ENCODE assay signal across 7 cellular contexts in the genomic region with DNA sequence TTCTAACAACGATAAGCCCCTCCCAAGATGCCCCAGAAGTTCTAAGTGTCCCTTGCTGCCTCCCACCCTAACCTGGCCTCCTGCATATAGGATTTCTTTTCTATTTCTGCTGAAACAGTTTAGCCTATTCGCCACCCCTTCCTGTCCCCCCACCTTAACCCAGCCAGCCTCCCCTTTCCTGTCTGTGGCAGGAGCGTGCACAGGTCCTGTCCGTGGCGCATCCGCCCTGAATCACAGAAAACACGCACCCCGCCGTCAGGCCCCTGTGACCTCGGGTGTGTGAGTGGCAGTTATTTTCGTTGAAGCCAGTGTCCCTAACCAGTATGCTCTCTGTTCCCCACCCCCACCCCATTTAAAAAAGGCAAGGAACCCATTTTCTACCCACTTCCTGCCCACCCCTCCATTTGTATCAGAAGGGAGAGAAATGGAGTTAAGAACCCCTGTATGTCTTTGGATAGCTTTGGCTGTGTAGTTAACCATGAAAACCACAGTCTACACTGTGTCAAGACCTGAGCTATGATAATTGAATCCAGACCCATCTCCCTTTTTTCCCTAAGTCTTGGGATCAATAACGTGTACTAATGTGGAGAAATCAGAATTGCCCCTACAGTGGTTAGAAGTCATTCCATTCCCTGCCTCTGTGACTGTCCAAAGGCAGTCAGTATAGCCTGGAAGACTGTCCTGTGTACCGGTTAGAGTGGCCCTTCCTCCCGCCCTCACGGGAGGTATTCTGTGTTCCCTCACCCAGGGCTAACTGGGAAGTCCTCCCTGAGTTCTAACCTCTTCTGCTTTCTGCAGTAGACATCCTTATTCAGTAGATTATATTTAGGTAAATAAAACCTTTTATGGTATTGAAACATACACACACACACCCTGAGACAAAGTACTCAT. TPM values are rescaled to one million over a fixed set of nuclear protein-coding genes. Genes with fewer than 3 reads are reported as not detected.
DNase-seq lines count a peak whose midpoint lies in the region; ATAC-seq and TF ChIP-seq lines count a peak whose summit lies in the region.

No MANE protein-coding gene starts in this region.

- DNase-seq in HCEC 1CT: peak; percentile 29
- peak; percentile 74 for DNase-seq in activated CD4-positive, alpha-beta T cell treated with anti-CD3 and anti-CD28 coated beads, Interleukin-2, amount 10 ng/mL, durations not matched to agents 7 days and 5 days
- peak; percentile 65 to 71 (median 67) for DNase-seq in effector memory CD8-positive, alpha-beta T cell
- no peak for DNase-seq in neural crest cell (ENCODE audit: low read depth, low spot score)
- no peak for DNase-seq in upper lobe of right lung
- DNase-seq in left lobe of liver (ENCODE audit: low spot score): no peak

- H3K4me3 ChIP-seq in upper lobe of right lung: peak overlapping the region; percentile 70

- H3K36me3 Mint-ChIP-seq in activated CD4-positive, alpha-beta T cell treated with anti-CD3 and anti-CD28 coated beads, Interleukin-2, amount 10 ng/mL, durations not matched to agents 7 days and 5 days (ENCODE audit: low read depth): peaks cover 48% of the 10 kb centered on the region
- peaks cover 48% of the 10 kb centered on the region for H3K36me3 Mint-ChIP-seq in effector memory CD8-positive, alpha-beta T cell (ENCODE audit: insufficient read depth)
- H3K36me3 Mint-ChIP-seq in neural crest cell (ENCODE audit: low read depth): peaks cover 34% of the 10 kb centered on the region

- no peaks in the 10 kb centered on the region for H3K9me3 Mint-ChIP-seq in activated CD4-positive, alpha-beta T cell treated with anti-CD3 and anti-CD28 coated beads, Interleukin-2, amount 10 ng/mL, durations not matched to agents 7 days and 5 days
- no peaks in the 10 kb centered on the region for H3K9me3 Mint-ChIP-seq in effector memory CD8-positive, alpha-beta T cell
- H3K9me3 Mint-ChIP-seq in neural crest cell: no peaks in the 10 kb centered on the region

- ATAC-seq in effector memory CD8-positive, alpha-beta T cell (replicated peaks): peak; percentile 74
- ATAC-seq in upper lobe of right lung: peak; percentile 33
- no peak for ATAC-seq in left lobe of liver
- ATAC-seq in HG03108 (IDR thresholded peaks at IDR 0.05; ENCODE audit: unreplicated experiment): no peak

- CTCF ChIA-PET in activated CD4-positive, alpha-beta T cell treated with anti-CD3 and anti-CD28 coated beads, Interleukin-2, amount 10 ng/mL, durations not matched to agents 7 days and 5 days (lab: Charles Lee): interaction anchor here (2.1 kb wide), 1 partner anchor 11 kb away, joined by 8 read pairs; no protein-coding TSS in a partner anchor

- H3K27me3 ChIP-seq in upper lobe of right lung: no peaks in the 10 kb centered on the region

- H3K27ac ChIP-seq in upper lobe of right lung: peak overlapping the region; percentile 82

- H3K27me3 Mint-ChIP-seq in activated CD4-positive, alpha-beta T cell treated with anti-CD3 and anti-CD28 coated beads, Interleukin-2, amount 10 ng/mL, durations not matched to agents 7 days and 5 days: peaks cover 20% of the 10 kb centered on the region
- H3K27me3 Mint-ChIP-seq in effector memory CD8-positive, alpha-beta T cell: no peaks in the 10 kb centered on the region
- H3K27me3 Mint-ChIP-seq in neural crest cell (ENCODE audit: low read depth): no peaks in the 10 kb centered on the region

- H3K4me1 ChIP-seq in upper lobe of right lung: peaks cover 13% of the 10 kb centered on the region

- TF ChIP-seq CTCF in neural crest cell (conservative IDR thresholded peaks at IDR 0.05): no peak
- no peak for TF ChIP-seq CTCF in upper lobe of right lung (IDR thresholded peaks at IDR 0.05)

- H3K9me3 ChIP-seq in upper lobe of right lung: no peaks in the 10 kb centered on the region

- H3K4me3 Mint-ChIP-seq in activated CD4-positive, alpha-beta T cell treated with anti-CD3 and anti-CD28 coated beads, Interleukin-2, amount 10 ng/mL, durations not matched to agents 7 days and 5 days: peak overlapping the region; percentile 88
- peak overlapping the region; percentile 95 to 97 for H3K4me3 Mint-ChIP-seq in effector memory CD8-positive, alpha-beta T cell
- peak overlapping the region; percentile 97 for H3K4me3 Mint-ChIP-seq in neural crest cell

- peak overlapping the region; percentile 92 for H3K27ac Mint-ChIP-seq in activated CD4-positive, alpha-beta T cell treated with anti-CD3 and anti-CD28 coated beads, Interleukin-2, amount 10 ng/mL, durations not matched to agents 7 days and 5 days
- peak overlapping the region; percentile 97 for H3K27ac Mint-ChIP-seq in effector memory CD8-positive, alpha-beta T cell
- H3K27ac Mint-ChIP-seq in neural crest cell (ENCODE audit: unreplicated experiment): peak overlapping the region; percentile 7

- peaks cover 61% of the 10 kb centered on the region for H3K4me1 Mint-ChIP-seq in activated CD4-positive, alpha-beta T cell treated with anti-CD3 and anti-CD28 coated beads, Interleukin-2, amount 10 ng/mL, durations not matched to agents 7 days and 5 days
- peaks cover 31 to 48% of the 10 kb centered on the region in 2 donors for H3K4me1 Mint-ChIP-seq in effector memory CD8-positive, alpha-beta T cell (ENCODE audit: low read depth in 2 of 2)
- H3K4me1 Mint-ChIP-seq in neural crest cell: peaks cover 70% of the 10 kb centered on the region

- H3K36me3 ChIP-seq in upper lobe of right lung: peaks cover 20% of the 10 kb centered on the region

- POLR2A ChIA-PET in activated CD4-positive, alpha-beta T cell treated with anti-CD3 and anti-CD28 coated beads, Interleukin-2, amount 10 ng/mL, durations not matched to agents 7 days and 5 days (lab: Charles Lee): no interaction called here

- intact Hi-C loops in upper lobe of right lung (cut with DNase I): loop anchor here (10.0 kb wide), 1 partner anchor 77 kb away; no protein-coding TSS in a partner anchor

RNA-seq across cellular contexts. Expression of a gene that starts 1.8 kb away (rescaled TPM):
- 10 to 100 TPM; 65.6 to 67.7 TPM for total RNA-seq in activated CD4-positive, alpha-beta T cell treated with anti-CD3 and anti-CD28 coated beads, Interleukin-2, amount 10 ng/mL, durations not matched to agents 7 days and 5 days
- total RNA-seq in neural crest cell (106 and 113 TPM in 2 replicates), upper lobe of right lung (44.5 TPM), left lobe of liver (3.8 TPM)

Comparison
In these comparisons a context has a peak if more than half of its experiments do, and no peak if none do; other contexts are left out.
1. DNase-seq: peak in HCEC 1CT (single experiment), activated CD4-positive, alpha-beta T cell treated with anti-CD3 and anti-CD28 coated beads, Interleukin-2, amount 10 ng/mL, durations not matched to agents 7 days and 5 days (single experiment) and effector memory CD8-positive, alpha-beta T cell (3 of 3); none in neural crest cell (single experiment), upper lobe of right lung (single experiment) and left lobe of liver (single experiment).
2. H3K27ac Mint-ChIP-seq: peak in every context shown above with its lines; median percentile 97 in effector memory CD8-positive, alpha-beta T cell; 92 in activated CD4-positive, alpha-beta T cell treated with anti-CD3 and anti-CD28 coated beads, Interleukin-2, amount 10 ng/mL, durations not matched to agents 7 days and 5 days; 7 in neural crest cell.
3. ATAC-seq: peak in effector memory CD8-positive, alpha-beta T cell (single experiment) and upper lobe of right lung (single experiment); none in left lobe of liver (single experiment) and HG03108 (single experiment).
4. Peak in every context shown above with its lines, with median percentiles within 50 percentile points of each other: H3K4me3 Mint-ChIP-seq.